ENCODE assay signal across 8 cellular contexts in genomic region chr18:58615150-58616132, GRCh38. TPM values are rescaled to one million over a fixed set of nuclear protein-coding genes. Genes with fewer than 3 reads are reported as not detected.
DNase-seq lines count a peak whose midpoint lies in the region; ATAC-seq and TF ChIP-seq lines count a peak whose summit lies in the region.

No MANE protein-coding gene starts in this region.

- no peaks in the 10 kb centered on the region for H3K9me3 ChIP-seq in PC-9 (ENCODE audit: insufficient read depth, low read depth)

- no peak for TF ChIP-seq CTCF in PC-9 (conservative IDR thresholded peaks at IDR 0.05)

- H3K4me1 Mint-ChIP-seq in effector memory CD8-positive, alpha-beta T cell (ENCODE audit: low read depth in 2 of 2) = peaks cover 22 to 26% of the 10 kb centered on the region in 2 donors

- POLR2A ChIA-PET in PC-9 (lab: Charles Lee; ENCODE audit: unreplicated experiment) = interaction anchor here (0.5 kb wide), 1 partner anchor 76 kb away, joined by 4 read pairs; no protein-coding TSS in a partner anchor

- no peaks in the 10 kb centered on the region for H3K9me2 ChIP-seq in PC-9 (ENCODE audit: insufficient read depth)

- peaks cover 13% of the 10 kb centered on the region for H3K36me3 Mint-ChIP-seq in effector memory CD8-positive, alpha-beta T cell (ENCODE audit: insufficient read depth)

- H3F3A ChIP-seq in PC-9 (ENCODE audit: insufficient read depth, low read depth) = peaks cover 21% of the 10 kb centered on the region

- H3K27ac Mint-ChIP-seq in effector memory CD8-positive, alpha-beta T cell = peak overlapping the region; percentile 98 to 99

- H3K27me3 Mint-ChIP-seq in effector memory CD8-positive, alpha-beta T cell = no peaks in the 10 kb centered on the region

- H3K4me3 ChIP-seq in PC-9 = no peak overlapping the region

- no peak overlapping the region for H3K27ac ChIP-seq in PC-9

- BruUV-seq in PC-9 (replicated peaks; lab: Mats Ljungman, UMichigan) = no TSS peak

- H4K20me1 ChIP-seq in PC-9 (ENCODE audit: insufficient read depth) = no peaks in the 10 kb centered on the region

- DNase-seq in T-helper 22 cell (ENCODE audit: low read depth) = peak; percentile 45
- peak; percentile 41 to 56 (median 51) for DNase-seq in effector memory CD8-positive, alpha-beta T cell
- peak; percentile 73 for DNase-seq in stimulated activated naive CD4-positive, alpha-beta T cell treated with Interleukin-2 at 50 U/mL for 16 hours (lab: John Stamatoyannopoulos, UW)
- no peak for DNase-seq in PC-9
- no peak for DNase-seq in COLO668 (lab: John Stamatoyannopoulos, UW; ENCODE audit: unreplicated experiment)
- DNase-seq in NCI-H526 (lab: John Stamatoyannopoulos, UW) = no peak

- H3K36me3 ChIP-seq in PC-9 (ENCODE audit: low read depth) = no peaks in the 10 kb centered on the region

- no peaks in the 10 kb centered on the region for H3K79me2 ChIP-seq in PC-9 (ENCODE audit: low read depth)

- no peaks in the 10 kb centered on the region for H3K27me3 ChIP-seq in PC-9 (ENCODE audit: insufficient read depth, low read depth)

- H3K4me2 ChIP-seq in PC-9 = no peak overlapping the region

- peak overlapping the region; percentile 48 to 76 for H3K4me3 Mint-ChIP-seq in effector memory CD8-positive, alpha-beta T cell

- intact Hi-C loops in PC-9 (cut with micrococcal nuclease; ENCODE audit: unreplicated experiment) = no loop called here

- H3K4me1 ChIP-seq in PC-9 (replicated peaks; ENCODE audit: insufficient read depth) = peaks cover 25% of the 10 kb centered on the region

- no peaks in the 10 kb centered on the region for H3K9me3 Mint-ChIP-seq in effector memory CD8-positive, alpha-beta T cell

- CTCF ChIA-PET in PC-9 (lab: Charles Lee) = no interaction called here

- ATAC-seq in GM18508 (IDR thresholded peaks at IDR 0.05; ENCODE audit: insufficient read depth, unreplicated experiment) (peak; percentile 52), HG02642 (IDR thresholded peaks at IDR 0.05; ENCODE audit: poor library complexity, unreplicated experiment) (peak; percentile 75)
- peak; percentile 96 for ATAC-seq in effector memory CD8-positive, alpha-beta T cell (replicated peaks)

- H2AFZ ChIP-seq in PC-9 = no peak overlapping the region

RNA-seq across cellular contexts. Expression of gene ALPK2, which starts 13.4 kb away (rescaled TPM):
- total RNA-seq in PC-9 (2021) = 0.10 and 0.28 TPM in 2 replicates

RNA-seq across cellular contexts. Expression of gene MALT1, which starts 55.8 kb away (rescaled TPM):
- 19.0 and 19.6 TPM in 2 replicates for total RNA-seq in PC-9 (2021)

Comparison
In these comparisons a context has a peak if more than half of its experiments do, and no peak if none do; other contexts are left out.
1. DNase-seq: peak in T-helper 22 cell (single experiment), effector memory CD8-positive, alpha-beta T cell (3 of 3) and stimulated activated naive CD4-positive, alpha-beta T cell treated with Interleukin-2 at 50 U/mL for 16 hours (single experiment); none in PC-9 (0 of 2), COLO668 (single experiment) and NCI-H526 (0 of 2).
2. Peak in every context shown above with its lines, with median percentiles within 50 percentile points of each other: ATAC-seq.